In the genomic region with DNA sequence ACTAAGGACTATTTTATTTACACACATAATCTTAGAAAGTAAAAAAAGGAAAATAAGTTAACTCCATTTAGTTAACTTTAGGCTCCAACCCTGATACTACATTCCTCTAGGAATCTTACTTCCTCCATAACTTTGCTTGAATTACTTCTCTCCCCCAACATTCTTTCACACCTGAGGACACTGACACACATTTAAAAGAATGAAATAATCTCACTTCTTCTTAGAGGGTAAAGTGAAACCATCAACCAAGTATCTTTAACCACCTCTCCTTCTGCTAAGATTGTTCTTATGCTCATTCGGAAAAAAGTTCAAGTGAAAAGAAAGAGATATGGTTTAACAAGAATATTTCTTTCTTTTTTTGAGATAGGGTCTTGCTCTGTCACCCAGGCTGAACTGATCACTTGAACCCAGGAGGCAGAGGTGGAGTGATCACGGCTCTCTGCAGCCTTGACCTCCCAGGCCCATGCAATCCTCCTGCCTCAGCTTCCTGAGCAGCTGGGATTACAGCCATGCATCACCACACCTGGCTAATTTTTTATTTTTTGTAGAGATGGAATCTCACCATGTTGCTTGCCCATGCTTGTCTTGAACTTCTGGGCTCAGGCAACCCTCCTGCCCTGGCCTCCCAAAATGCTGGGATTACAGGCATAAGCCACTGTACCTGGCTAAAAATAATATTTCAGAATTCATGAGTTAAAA, we compare ENCODE assay signal across 14 cellular contexts. TPM values are rescaled to one million over a fixed set of nuclear protein-coding genes. Genes with fewer than 3 reads are reported as not detected.
DNase-seq lines count a peak whose midpoint lies in the region; ATAC-seq, FAIRE-seq and TF ChIP-seq lines count a peak whose summit lies in the region.
"Had no signal": no experiment of that assay in that cellular context is flagged by ENCODE, and none has a peak within 500 bp of the region (broad histone marks: within the 10 kb centered on the region; RNA-seq: fewer than 3 reads in every experiment).

No MANE protein-coding gene starts in this region.

- no peaks in the 10 kb centered on the region for H3K27me3 Mint-ChIP-seq in neural crest cell (ENCODE audit: low read depth)

- H3K9me3 ChIP-seq in spleen: no peaks in the 10 kb centered on the region
- H3K9me3 ChIP-seq: neutrophil, testis had no signal

- H3K27me3 ChIP-seq in spleen (replicated peaks in 1 of 7): no peaks in the 10 kb centered on the region
- H3K27me3 ChIP-seq: neutrophil, testis had no signal

- no peak for TF ChIP-seq POLR2A in spleen (IDR thresholded peaks at IDR 0.05)

- WGBS in spleen, 5 donors: 64 to 77% (median 70%) methylated on average over 2 of the region's 2 CpGs

- H3K36me3 Mint-ChIP-seq in neural crest cell (ENCODE audit: low read depth): peaks cover 23% of the 10 kb centered on the region

- peaks cover 13% of the 10 kb centered on the region for H3K4me1 Mint-ChIP-seq in neural crest cell

- no peak overlapping the region for H3K4me3 ChIP-seq in spleen
- H3K4me3 ChIP-seq: testis had no signal

- H3K9me3 Mint-ChIP-seq in neural crest cell: no peaks in the 10 kb centered on the region
- H3K9me3 Mint-ChIP-seq: immature natural killer cell had no signal

- ATAC-seq in HG02610 (IDR thresholded peaks at IDR 0.05; ENCODE audit: unreplicated experiment) (peak; percentile 74), HG03442 (IDR thresholded peaks at IDR 0.05; ENCODE audit: unreplicated experiment) (peak; percentile 64)
- ATAC-seq: activated CD8-positive, alpha-beta T cell treated with anti-CD3 and anti-CD28 coated beads, Interleukin-2, amount 10 ng/mL, durations not matched to agents 7 days and 5 days had no signal

- H3K4me3 Mint-ChIP-seq in neural crest cell: no peak overlapping the region
- H3K4me3 Mint-ChIP-seq: activated CD8-positive, alpha-beta T cell treated with anti-CD3 and anti-CD28 coated beads, Interleukin-2, amount 10 ng/mL, durations not matched to agents 7 days and 5 days; immature natural killer cell had no signal

- FAIRE-seq in GM19239 (lab: Jason Lieb, UNC): peak; percentile 94
- no peak for FAIRE-seq in frontal cortex (lab: Jason Lieb, UNC)

- DNase-seq in GM19239 (ENCODE audit: insufficient read length, low spot score): no peak
- no peak for DNase-seq in neural crest cell (ENCODE audit: low read depth, low spot score)
- DNase-seq in activated effector memory CD4-positive, alpha-beta T cell treated with Interleukin-2 at 50 U/mL for 16 hours: no peak
- no peak for DNase-seq in frontal cortex (ENCODE audit: low spot score in 2 of 2)
- no peak for DNase-seq in activated gamma-delta T cell (lab: John Stamatoyannopoulos, UW)
- DNase-seq in spleen: no peak
- DNase-seq: activated CD8-positive, alpha-beta T cell treated with anti-CD3 and anti-CD28 coated beads, Interleukin-2, amount 10 ng/mL, durations not matched to agents 7 days and 5 days; immature natural killer cell; KG1; stimulated activated CD4-positive, alpha-beta T cell treated with anti-CD3 and anti-CD28 coated beads, Interleukin-4, amount 100 ng/mL, for 1 hour; testis had no signal

- intact Hi-C loops in spleen (cut with DNase I; ENCODE audit: low total_unique reads): no loop called here

- TF ChIP-seq CTCF in neural crest cell (conservative IDR thresholded peaks at IDR 0.05) (no peak), spleen (IDR thresholded peaks at IDR 0.05 in 8 of 11, conservative IDR thresholded peaks at IDR 0.05 in 3 of 11) (no peak)

- peak overlapping the region; percentile 57 for H3K27ac Mint-ChIP-seq in neural crest cell (ENCODE audit: unreplicated experiment)
- H3K27ac Mint-ChIP-seq: activated CD8-positive, alpha-beta T cell treated with anti-CD3 and anti-CD28 coated beads, Interleukin-2, amount 10 ng/mL, durations not matched to agents 7 days and 5 days had no signal

- peaks cover 0 to 10% (median 6%) of the 10 kb centered on the region in 6 donors for H3K4me1 ChIP-seq in spleen
- H3K4me1 ChIP-seq: testis had no signal

- H3K27ac ChIP-seq in spleen: peak overlapping the region in 3 of 8 donors; percentile 7 to 51 (median 26)
- H3K27ac ChIP-seq: neutrophil had no signal

- H3K36me3 ChIP-seq in spleen: peaks cover 0 to 83% (median 35%) of the 10 kb centered on the region in 6 donors
- H3K36me3 ChIP-seq: neutrophil had no signal

RNA-seq across cellular contexts. Expression of gene SLC25A4, which starts 28.5 kb away (rescaled TPM):
- total RNA-seq in neural crest cell (24.1 and 25.0 TPM in 2 replicates), frontal cortex (35.1 TPM), spleen (10 to 100 TPM in 6 of 7 donors, 1 to 10 TPM in 1; 8.5 to 17.2 (median 12.7) TPM)
- 10 to 100 TPM in 1 of 3 donors, 1 to 10 TPM in 2; 6.2 to 11.5 (median 7.9) TPM for polyA plus RNA-seq in spleen

RNA-seq across cellular contexts. Expression of gene CFAP97, which starts 32.3 kb away (rescaled TPM):
- total RNA-seq in neural crest cell: 34.6 and 38.5 TPM in 2 replicates
- 62.4 TPM for total RNA-seq in frontal cortex
- total RNA-seq in spleen: 10 to 100 TPM; 34.0 to 48.6 (median 40.6) TPM
- 10 to 100 TPM in 1 of 3 donors, 1 to 10 TPM in 2; 4.8 to 12.4 (median 8.0) TPM for polyA plus RNA-seq in spleen

RNA-seq across cellular contexts. Expression of gene SNX25, which starts 37.9 kb away (rescaled TPM):
- total RNA-seq in neural crest cell (9.7 and 14.3 TPM in 2 replicates), frontal cortex (55.4 TPM), spleen (10 to 100 TPM; 24.3 to 49.6 (median 36.7) TPM)
- polyA plus RNA-seq in spleen: 10 to 100 TPM in 2 of 3 donors, 1 to 10 TPM in 1; 9.6 to 16.0 (median 14.1) TPM
